17 cellular contexts compared by ENCODE assay signal in the genomic region with DNA sequence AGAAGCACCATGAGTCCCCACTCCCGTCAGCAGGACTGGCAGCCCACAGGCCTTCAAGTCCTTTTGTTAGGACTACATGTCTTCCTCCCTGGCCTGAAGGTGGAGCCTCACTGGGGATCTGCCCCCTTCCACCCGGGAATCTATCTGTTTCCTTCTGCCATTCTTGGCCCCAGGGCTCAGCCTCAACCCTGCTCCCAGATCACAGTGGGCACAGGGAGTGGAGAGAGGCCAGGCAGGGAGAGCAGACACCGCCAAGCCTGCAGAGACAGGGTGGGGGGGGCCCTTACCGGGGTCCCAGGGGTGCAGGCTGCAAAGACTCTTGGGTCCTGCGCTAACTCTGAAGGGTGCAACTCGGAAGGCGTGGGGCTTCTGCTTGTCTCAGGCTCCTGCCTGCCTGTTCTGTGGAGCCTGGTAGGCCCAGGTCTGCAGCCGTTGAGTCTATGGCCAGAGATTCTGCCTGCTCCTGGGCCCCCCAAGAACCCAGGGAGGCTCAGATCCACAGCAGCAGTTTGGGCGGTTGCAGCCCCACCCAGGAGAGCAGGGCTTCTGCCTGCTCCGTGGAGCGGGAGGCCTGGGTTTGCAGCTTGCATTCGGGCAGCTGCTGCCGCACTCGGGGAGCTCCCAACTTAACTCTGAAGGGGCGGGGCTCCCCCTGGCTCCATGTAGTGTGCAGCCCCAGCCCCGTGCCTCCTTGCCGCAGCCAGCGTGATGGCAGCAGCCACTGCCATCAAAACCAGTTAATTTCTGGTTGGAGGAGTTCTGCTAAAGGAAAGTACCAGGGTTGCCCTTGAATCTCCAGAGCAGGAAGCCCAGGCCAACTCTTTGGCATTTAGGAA. TPM values are rescaled to one million over a fixed set of nuclear protein-coding genes. Genes with fewer than 3 reads are reported as not detected.
DNase-seq lines count a peak whose midpoint lies in the region; ATAC-seq and TF ChIP-seq lines count a peak whose summit lies in the region.
"Had no signal": no experiment of that assay in that cellular context is flagged by ENCODE, and none has a peak within 500 bp of the region (broad histone marks: within the 10 kb centered on the region; RNA-seq: fewer than 3 reads in every experiment).

No MANE protein-coding gene starts in this region.

- no peak overlapping the region for H3K14ac ChIP-seq in H9 (ENCODE audit: insufficient read depth, low read length)

- peak; percentile 63 for DNase-seq in H9
- peak; percentile 59 for DNase-seq in SK-N-DZ (ENCODE audit: low spot score)
- peak; percentile 60 for DNase-seq in endodermal cell
- peak; percentile 63 for DNase-seq in posterior vena cava (ENCODE audit: low spot score)
- no peak for DNase-seq in type B pancreatic cell (ENCODE audit: extremely low spot score, unreplicated experiment)
- DNase-seq in iPS-NIHi7 (ENCODE audit: extremely low spot score) = no peak
- no peak for DNase-seq in medulla oblongata (ENCODE audit: extremely low spot score)
- DNase-seq: CD4-positive, alpha-beta memory T cell; DMS79; GOT3; IMR-90 had no signal

- no peak overlapping the region for H3K4me2 ChIP-seq in H9 (ENCODE audit: insufficient read depth, insufficient read length, low read length)

- H3K9ac ChIP-seq in H9 (ENCODE audit: extremely low read depth, insufficient read length, low read length) (no peak overlapping the region), endodermal cell (ENCODE audit: extremely low read depth, low read length, poor library complexity, severe bottlenecking) (no peak overlapping the region)

- H3K4me3 Mint-ChIP-seq in H9 (no peak overlapping the region), endodermal cell (no peak overlapping the region), type B pancreatic cell (no peak overlapping the region)
- H3K4me3 Mint-ChIP-seq: B cell; CD4-positive, alpha-beta memory T cell had no signal

- no peak overlapping the region for H3T11ph ChIP-seq in H9 (ENCODE audit: low read length)

- H3K36me3 ChIP-seq in endodermal cell (ENCODE audit: control insufficient read depth, insufficient read depth, low read length) = no peaks in the 10 kb centered on the region

- TF ChIP-seq CTCF in H9 (conservative IDR thresholded peaks at IDR 0.05) (no peak), endodermal cell (conservative IDR thresholded peaks at IDR 0.05) (no peak), type B pancreatic cell (conservative IDR thresholded peaks at IDR 0.05) (no peak)

- no peak for ATAC-seq in GM19035 (IDR thresholded peaks at IDR 0.05; ENCODE audit: unreplicated experiment)
- ATAC-seq: GM12878, HCT116 had no signal

- no peak overlapping the region for H2BK20ac ChIP-seq in H9 (ENCODE audit: low read depth, low read length, poor library complexity, severe bottlenecking)

- H2BK5ac ChIP-seq in H9 (ENCODE audit: insufficient read length, low read length) = no peak overlapping the region

- H4K5ac ChIP-seq in H9 (ENCODE audit: insufficient read length, low read depth, low read length) = no peak overlapping the region

- no peaks in the 10 kb centered on the region for H3K27me3 ChIP-seq in H9 (ENCODE audit: insufficient read depth, low read length)
- H3K27me3 ChIP-seq in endodermal cell (ENCODE audit: control insufficient read depth, insufficient read depth, low read length, poor library complexity, severe bottlenecking) = no peaks in the 10 kb centered on the region

- H3K9me3 Mint-ChIP-seq in H9 (no peaks in the 10 kb centered on the region; a peak in 1 of 5 replicates), endodermal cell (no peaks in the 10 kb centered on the region), type B pancreatic cell (no peaks in the 10 kb centered on the region)
- H3K9me3 Mint-ChIP-seq: CD4-positive, alpha-beta memory T cell had no signal

- H3K27ac ChIP-seq in H9 (ENCODE audit: insufficient read length, low read depth, low read length) (no peak overlapping the region), endodermal cell (ENCODE audit: low read depth, low read length) (no peak overlapping the region)
- H3K27ac ChIP-seq: C4-2B had no signal

- no peak overlapping the region for H2BK120ac ChIP-seq in H9 (ENCODE audit: low read depth, low read length, poor library complexity, severe bottlenecking)

- no peak overlapping the region for H4K8ac ChIP-seq in H9 (replicated peaks; ENCODE audit: insufficient read length, low read depth, low read length)

- H3K18ac ChIP-seq in H9 (ENCODE audit: insufficient read length, low read depth, low read length) = no peak overlapping the region

- no peaks in the 10 kb centered on the region for H3K23me2 ChIP-seq in H9 (ENCODE audit: insufficient read length, low read depth, low read length, poor library complexity, severe bottlenecking)

- no peak overlapping the region for H3K4me3 ChIP-seq in endodermal cell (ENCODE audit: low read length)
- H3K4me3 ChIP-seq: GM12878 had no signal

- H3K56ac ChIP-seq in H9 (ENCODE audit: insufficient read length, low read depth, low read length) = no peak overlapping the region

- H3K23ac ChIP-seq in H9 (ENCODE audit: insufficient read length, low read depth, low read length) = no peak overlapping the region

- intact Hi-C loops in posterior vena cava (cut with DNase I) = no loop called here

- H3K27ac Mint-ChIP-seq in H9 = no peak overlapping the region; a peak in 1 of 7 replicates
- no peak overlapping the region for H3K27ac Mint-ChIP-seq in endodermal cell
- H3K27ac Mint-ChIP-seq in type B pancreatic cell = no peak overlapping the region
- H3K27ac Mint-ChIP-seq: B cell; CD4-positive, alpha-beta memory T cell had no signal

- no peaks in the 10 kb centered on the region for H3K79me2 ChIP-seq in H9 (ENCODE audit: insufficient read depth, low read length)

- H3K4me1 ChIP-seq in H9 (ENCODE audit: insufficient read depth, low read length) (no peaks in the 10 kb centered on the region), endodermal cell (ENCODE audit: control insufficient read depth, insufficient read depth, low read length) (no peaks in the 10 kb centered on the region)

- WGBS in H9 (ENCODE audit: extremely low coverage, insufficient read length, low lambda C conversion rate) = no CpG with 5 or more reads among the region's 18 CpGs
- WGBS in endodermal cell (ENCODE audit: insufficient coverage in 1 of 2, insufficient read length in 1 of 2), 2 experiments = 91 to 94% methylated on average over 10 to 18 of the region's 18 CpGs

- no peak overlapping the region for H2BK15ac ChIP-seq in H9 (ENCODE audit: low read depth, low read length)

- H3K36me3 Mint-ChIP-seq in H9 (ENCODE audit: insufficient read depth in 1 of 3, low read depth in 3 of 3) (no peaks in the 10 kb centered on the region), endodermal cell (ENCODE audit: low read depth) (no peaks in the 10 kb centered on the region), type B pancreatic cell (no peaks in the 10 kb centered on the region)
- H3K36me3 Mint-ChIP-seq: CD4-positive, alpha-beta memory T cell had no signal

- H3K9me3 ChIP-seq in H9 (ENCODE audit: control insufficient read depth, low read depth, low read length) (no peaks in the 10 kb centered on the region), endodermal cell (ENCODE audit: control insufficient read depth, low read length) (no peaks in the 10 kb centered on the region)

- H4K20me1 ChIP-seq in H9 (ENCODE audit: control insufficient read depth, insufficient read depth, insufficient read length) = no peaks in the 10 kb centered on the region

- H3K4me1 Mint-ChIP-seq in H9 (no peaks in the 10 kb centered on the region), endodermal cell (no peaks in the 10 kb centered on the region), type B pancreatic cell (ENCODE audit: unreplicated experiment) (no peaks in the 10 kb centered on the region)
- H3K4me1 Mint-ChIP-seq: B cell; CD4-positive, alpha-beta memory T cell had no signal

- no peak overlapping the region for H4K91ac ChIP-seq in H9 (ENCODE audit: insufficient read length, low read depth, low read length)

- no peak overlapping the region for H2BK12ac ChIP-seq in H9 (ENCODE audit: insufficient read length, low read depth, low read length)

- no peaks in the 10 kb centered on the region for H3K79me1 ChIP-seq in H9 (ENCODE audit: insufficient read depth, low read depth, low read length, poor library complexity, severe bottlenecking)

- H3K27me3 Mint-ChIP-seq in H9 (ENCODE audit: low read depth) (no peaks in the 10 kb centered on the region), endodermal cell (ENCODE audit: insufficient read depth) (no peaks in the 10 kb centered on the region), type B pancreatic cell (peaks cover 3% of the 10 kb centered on the region)
- H3K27me3 Mint-ChIP-seq: B cell had no signal

- no peak overlapping the region for H3K4ac ChIP-seq in H9 (ENCODE audit: low read depth, low read length)

- no peak overlapping the region for H2AFZ ChIP-seq in H9 (ENCODE audit: low read length)

- H2AK5ac ChIP-seq in H9 (ENCODE audit: insufficient read length, low read length) = no peak overlapping the region

RNA-seq across cellular contexts. Expression of a gene that starts 21.7 kb away (rescaled TPM):
- 15.2 and 15.5 TPM in 2 replicates for total RNA-seq in H9 (2021)
- not detected in 2 replicates for polyA plus RNA-seq in SK-N-DZ (2014; cell fraction: cytosol; rRNA removed)
- not detected in 2 replicates for polyA plus RNA-seq in SK-N-DZ (2014; cell fraction: nucleus; rRNA removed)
- total RNA-seq in endodermal cell = 10 to 100 TPM; 17.9 to 32.5 TPM
- 4.9 TPM for polyA plus RNA-seq in endodermal cell (2013, experiment 1 of 2)
- 4.4 TPM for polyA plus RNA-seq in endodermal cell (2013, experiment 2 of 2)
- total RNA-seq in posterior vena cava = 10 to 100 TPM; 12.4 to 25.5 TPM
- 21.1 and 30.5 TPM in 2 replicates for total RNA-seq in type B pancreatic cell (ENCODE audit: low replicate concordance)
- total RNA-seq: G401 had no signal
- polyA plus RNA-seq: IMR-90 had no signal

Comparison
In these comparisons a context has a peak if more than half of its experiments do, and no peak if none do; other contexts are left out.
1. DNase-seq: peak in H9 (single experiment), SK-N-DZ (single experiment), endodermal cell (single experiment) and posterior vena cava (single experiment); none in type B pancreatic cell (single experiment), iPS-NIHi7 (single experiment) and medulla oblongata (single experiment).